In the genomic region with DNA sequence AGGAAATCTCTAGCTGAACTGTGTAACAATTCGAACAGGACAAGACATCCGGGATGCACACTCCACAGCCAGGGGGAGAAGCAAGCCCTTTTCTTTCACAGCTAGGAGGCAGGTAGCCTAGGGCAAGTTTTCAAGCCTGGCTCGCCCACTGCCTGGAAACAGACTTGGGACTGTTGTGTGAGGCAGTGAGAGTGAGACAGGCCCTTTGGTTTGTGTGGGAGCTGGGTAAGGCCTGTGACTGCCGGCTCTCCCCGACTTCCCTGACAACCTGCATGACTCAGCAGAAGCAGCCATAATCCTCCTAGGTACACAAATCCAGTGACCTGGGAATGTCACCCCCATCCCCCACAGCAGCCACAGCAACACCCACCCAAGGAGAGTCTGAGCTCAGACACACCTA, we compare ENCODE assay signal across 1 cellular context.
TF ChIP-seq lines count a peak whose summit lies in the region.

No MANE protein-coding gene starts in this region.

TF ChIP-seq in HepG2, 621 proteins besides CTCF, POLR2A, EP300 and RAD21:
- TF ChIP-seq POGZ (CRISPR knock-in tag; IDR thresholded peaks at IDR 0.05) (0 out of 2 replicates have a peak, but pooled peaks have one; percentile 17), SMC3 (IDR thresholded peaks at IDR 0.05; ENCODE audit: low read length) (no peak), ZNF772 (CRISPR knock-in tag; IDR thresholded peaks at IDR 0.05) (no peak), NFE2L2 (IDR thresholded peaks at IDR 0.05; ENCODE audit: low read length) (peak; percentile 74), RBFOX2 (IDR thresholded peaks at IDR 0.05; ENCODE audit: low read depth, low read length) (no peak), NFE2 (CRISPR knock-in tag; IDR thresholded peaks at IDR 0.05) (peak; percentile 61; the same call in 1 of the 2 replicates), PAF1 (CRISPR knock-in tag; IDR thresholded peaks at IDR 0.05) (no peak), CBX5 (CRISPR knock-in tag; IDR thresholded peaks at IDR 0.05; ENCODE audit: borderline replicate concordance) (no peak), FOSL2 (CRISPR knock-in tag; IDR thresholded peaks at IDR 0.05) (peak; percentile 44; the same call in 1 of the 2 replicates), ZMYM4 (CRISPR knock-in tag; IDR thresholded peaks at IDR 0.05) (peak; percentile 39; the same call in 1 of the 2 replicates), PHF21A (CRISPR knock-in tag; IDR thresholded peaks at IDR 0.05) (no peak)
- TF ChIP-seq, protein P1, sequence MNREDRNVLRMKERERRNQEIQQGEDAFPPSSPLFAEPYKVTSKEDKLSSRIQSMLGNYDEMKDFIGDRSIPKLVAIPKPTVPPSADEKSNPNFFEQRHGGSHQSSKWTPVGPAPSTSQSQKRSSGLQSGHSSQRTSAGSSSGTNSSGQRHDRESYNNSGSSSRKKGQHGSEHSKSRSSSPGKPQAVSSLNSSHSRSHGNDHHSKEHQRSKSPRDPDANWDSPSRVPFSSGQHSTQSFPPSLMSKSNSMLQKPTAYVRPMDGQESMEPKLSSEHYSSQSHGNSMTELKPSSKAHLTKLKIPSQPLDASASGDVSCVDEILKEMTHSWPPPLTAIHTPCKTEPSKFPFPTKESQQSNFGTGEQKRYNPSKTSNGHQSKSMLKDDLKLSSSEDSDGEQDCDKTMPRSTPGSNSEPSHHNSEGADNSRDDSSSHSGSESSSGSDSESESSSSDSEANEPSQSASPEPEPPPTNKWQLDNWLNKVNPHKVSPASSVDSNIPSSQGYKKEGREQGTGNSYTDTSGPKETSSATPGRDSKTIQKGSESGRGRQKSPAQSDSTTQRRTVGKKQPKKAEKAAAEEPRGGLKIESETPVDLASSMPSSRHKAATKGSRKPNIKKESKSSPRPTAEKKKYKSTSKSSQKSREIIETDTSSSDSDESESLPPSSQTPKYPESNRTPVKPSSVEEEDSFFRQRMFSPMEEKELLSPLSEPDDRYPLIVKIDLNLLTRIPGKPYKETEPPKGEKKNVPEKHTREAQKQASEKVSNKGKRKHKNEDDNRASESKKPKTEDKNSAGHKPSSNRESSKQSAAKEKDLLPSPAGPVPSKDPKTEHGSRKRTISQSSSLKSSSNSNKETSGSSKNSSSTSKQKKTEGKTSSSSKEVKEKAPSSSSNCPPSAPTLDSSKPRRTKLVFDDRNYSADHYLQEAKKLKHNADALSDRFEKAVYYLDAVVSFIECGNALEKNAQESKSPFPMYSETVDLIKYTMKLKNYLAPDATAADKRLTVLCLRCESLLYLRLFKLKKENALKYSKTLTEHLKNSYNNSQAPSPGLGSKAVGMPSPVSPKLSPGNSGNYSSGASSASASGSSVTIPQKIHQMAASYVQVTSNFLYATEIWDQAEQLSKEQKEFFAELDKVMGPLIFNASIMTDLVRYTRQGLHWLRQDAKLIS (CRISPR knock-in tag; IDR thresholded peaks at IDR 0.05), result no peak
- TF ChIP-seq, protein P2, sequence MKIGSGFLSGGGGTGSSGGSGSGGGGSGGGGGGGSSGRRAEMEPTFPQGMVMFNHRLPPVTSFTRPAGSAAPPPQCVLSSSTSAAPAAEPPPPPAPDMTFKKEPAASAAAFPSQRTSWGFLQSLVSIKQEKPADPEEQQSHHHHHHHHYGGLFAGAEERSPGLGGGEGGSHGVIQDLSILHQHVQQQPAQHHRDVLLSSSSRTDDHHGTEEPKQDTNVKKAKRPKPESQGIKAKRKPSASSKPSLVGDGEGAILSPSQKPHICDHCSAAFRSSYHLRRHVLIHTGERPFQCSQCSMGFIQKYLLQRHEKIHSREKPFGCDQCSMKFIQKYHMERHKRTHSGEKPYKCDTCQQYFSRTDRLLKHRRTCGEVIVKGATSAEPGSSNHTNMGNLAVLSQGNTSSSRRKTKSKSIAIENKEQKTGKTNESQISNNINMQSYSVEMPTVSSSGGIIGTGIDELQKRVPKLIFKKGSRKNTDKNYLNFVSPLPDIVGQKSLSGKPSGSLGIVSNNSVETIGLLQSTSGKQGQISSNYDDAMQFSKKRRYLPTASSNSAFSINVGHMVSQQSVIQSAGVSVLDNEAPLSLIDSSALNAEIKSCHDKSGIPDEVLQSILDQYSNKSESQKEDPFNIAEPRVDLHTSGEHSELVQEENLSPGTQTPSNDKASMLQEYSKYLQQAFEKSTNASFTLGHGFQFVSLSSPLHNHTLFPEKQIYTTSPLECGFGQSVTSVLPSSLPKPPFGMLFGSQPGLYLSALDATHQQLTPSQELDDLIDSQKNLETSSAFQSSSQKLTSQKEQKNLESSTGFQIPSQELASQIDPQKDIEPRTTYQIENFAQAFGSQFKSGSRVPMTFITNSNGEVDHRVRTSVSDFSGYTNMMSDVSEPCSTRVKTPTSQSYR (CRISPR knock-in tag; IDR thresholded peaks at IDR 0.05; ENCODE audit: borderline replicate concordance), result peak; percentile 16; the same call in 1 of the 2 replicates
- TF ChIP-seq, protein P3, sequence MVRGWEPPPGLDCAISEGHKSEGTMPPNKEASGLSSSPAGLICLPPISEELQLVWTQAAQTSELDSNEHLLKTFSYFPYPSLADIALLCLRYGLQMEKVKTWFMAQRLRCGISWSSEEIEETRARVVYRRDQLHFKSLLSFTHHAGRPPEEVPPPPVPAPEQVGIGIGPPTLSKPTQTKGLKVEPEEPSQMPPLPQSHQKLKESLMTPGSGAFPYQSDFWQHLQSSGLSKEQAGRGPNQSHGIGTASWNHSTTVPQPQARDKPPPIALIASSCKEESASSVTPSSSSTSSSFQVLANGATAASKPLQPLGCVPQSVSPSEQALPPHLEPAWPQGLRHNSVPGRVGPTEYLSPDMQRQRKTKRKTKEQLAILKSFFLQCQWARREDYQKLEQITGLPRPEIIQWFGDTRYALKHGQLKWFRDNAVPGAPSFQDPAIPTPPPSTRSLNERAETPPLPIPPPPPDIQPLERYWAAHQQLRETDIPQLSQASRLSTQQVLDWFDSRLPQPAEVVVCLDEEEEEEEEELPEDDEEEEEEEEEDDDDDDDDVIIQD (CRISPR knock-in tag; IDR thresholded peaks at IDR 0.05; ENCODE audit: low read depth), result 0 out of 2 replicates have a peak, but pooled peaks have one; percentile 16
TF ChIP-seq in HepG2: peak in this region for 7.
